ENCODE assay signal across 33 cellular contexts in the genomic region with DNA sequence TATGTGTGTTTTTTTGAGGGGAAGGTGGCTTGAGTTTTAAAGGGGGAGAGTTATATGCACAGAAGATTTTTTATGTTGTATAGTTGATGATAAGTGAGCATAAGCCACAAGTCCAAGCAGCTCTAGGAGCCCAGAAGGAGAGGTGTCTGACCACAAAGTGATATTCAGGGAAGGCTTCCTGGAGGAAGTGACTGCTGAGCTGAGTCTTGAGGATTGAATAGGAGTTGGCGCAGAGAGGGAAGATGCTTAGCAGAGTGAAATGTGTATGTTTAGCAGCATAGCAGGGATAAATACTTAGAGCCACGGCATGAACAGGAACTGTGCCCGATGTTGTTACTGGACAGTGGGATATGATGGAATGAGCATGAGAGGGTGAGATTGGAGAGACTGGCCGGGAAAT.
"Had no signal": no experiment of that assay in that cellular context is flagged by ENCODE, and none has a peak within 500 bp of the region (broad histone marks: within the 10 kb centered on the region; RNA-seq: fewer than 3 reads in every experiment).

No MANE protein-coding gene starts in this region.

- H3K27me3 ChIP-seq: body of pancreas, brain microvascular endothelial cell had no signal

- H3K9me3 ChIP-seq: adrenal gland, body of pancreas, breast epithelium had no signal

- DNase-seq: activated B cell treated with CpG ODN at 0.5 μM for 24 hours; activated CD4-positive, alpha-beta memory T cell treated with anti-CD3 and anti-CD28 coated beads for 36 hours; activated CD4-positive, alpha-beta T cell treated with anti-CD3 and anti-CD28 coated beads for 4 hours; activated CD4-positive, alpha-beta T cell treated with anti-CD3 and anti-CD28 coated beads, Interleukin-2, amount 10 ng/mL, durations not matched to agents 24 days and 14 days; activated CD4-positive, alpha-beta T cell treated with anti-CD3 and anti-CD28 coated beads, Interleukin-2, amount 50 U/mL, for 1 hour; activated CD4-positive, alpha-beta T cell treated with anti-CD3 and anti-CD28 coated beads, Interleukin-2, amount 50 U/mL, for 4 hours; activated CD4-positive, CD25-positive, alpha-beta regulatory T cell treated with anti-CD3 and anti-CD28 coated beads, Interleukin-2, amount 50 U/mL, for 72 hours; activated CD8-positive, alpha-beta memory T cell treated with anti-CD3 and anti-CD28 coated beads, Interleukin-2, amount 50 U/mL, for 4 hours; activated CD8-positive, alpha-beta T cell treated with anti-CD3 and anti-CD28 coated beads for 36 hours; activated effector memory CD4-positive, alpha-beta T cell treated with anti-CD3 and anti-CD28 coated beads, Interleukin-2, amount 50 U/mL, for 16 hours; activated gamma-delta T cell treated with Interleukin-2 at 50 U/mL for 16 hours; activated naive CD4-positive, alpha-beta T cell; activated naive CD4-positive, alpha-beta T cell treated with anti-CD3 and anti-CD28 coated beads for 36 hours; activated naive CD4-positive, alpha-beta T cell treated with anti-CD3 and anti-CD28 coated beads, Interleukin-2, amount 50 U/mL, for 16 hours; activated naive CD8-positive, alpha-beta T cell treated with anti-CD3 and anti-CD28 coated beads for 36 hours; activated T-cell treated with anti-CD3 and anti-CD28 coated beads for 4 hours; activated T-cell treated with anti-CD3 and anti-CD28 coated beads, Interleukin-2, amount 50 U/mL, for 1 hour; activated T-cell treated with anti-CD3 and anti-CD28 coated beads, Interleukin-2, amount 50 U/mL, for 4 hours; activated T-cell treated with anti-CD3 and anti-CD28 coated beads, Interleukin-2, amount 50 U/mL, for 72 hours; adrenal gland; amniotic stem cell; aorta; body of pancreas; brain microvascular endothelial cell; central memory CD4-positive, alpha-beta T cell; T-helper 2 cell; T-helper 9 cell had no signal

- H3K36me3 ChIP-seq: adrenal gland, brain microvascular endothelial cell, breast epithelium had no signal

- H3K4me3 ChIP-seq: adrenal gland, body of pancreas, breast epithelium had no signal

- H3K27ac ChIP-seq: adrenal gland, body of pancreas, brain microvascular endothelial cell, breast epithelium, VCaP had no signal

- H3K4me1 ChIP-seq: adrenal gland, body of pancreas, breast epithelium had no signal

- FAIRE-seq: astrocyte, TTC549 had no signal

- ATAC-seq: activated CD8-positive, alpha-beta T cell treated with anti-CD3 and anti-CD28 coated beads for 36 hours; activated naive CD4-positive, alpha-beta T cell treated with anti-CD3 and anti-CD28 coated beads, Interleukin-2, amount 50 U/mL, for 72 hours; activated T-cell treated with anti-CD3 and anti-CD28 coated beads, Interleukin-2, amount 50 U/mL, for 4 hours; activated T-cell treated with anti-CD3 and anti-CD28 coated beads, Interleukin-2, amount 50 U/mL, for 72 hours; activated T-helper 17 cell treated with anti-CD3 and anti-CD28 coated beads, Interleukin-2, amount 50 U/mL, for 72 hours; body of pancreas had no signal
